Comparison of ENCODE assay signal across 8 cellular contexts in genomic region chr16:1407749-1408148, GRCh38. TPM values are rescaled to one million over a fixed set of nuclear protein-coding genes. Genes with fewer than 3 reads are reported as not detected.
DNase-seq lines count a peak whose midpoint lies in the region; ATAC-seq, FAIRE-seq and TF ChIP-seq lines count a peak whose summit lies in the region.

No MANE protein-coding gene starts in this region.

- H3K4me3 ChIP-seq in OCI-LY7 (ENCODE audit: low read depth, low read length, poor library complexity, severe bottlenecking) (peak overlapping the region; percentile 70), fibroblast of villous mesenchyme (ENCODE audit: low read depth, low read length) (peak overlapping the region; percentile 45), skeletal muscle satellite cell (ENCODE audit: low read length) (peak overlapping the region; percentile 93)

- H3K4me1 ChIP-seq in OCI-LY7 (ENCODE audit: insufficient read depth, low read length, poor library complexity, severe bottlenecking) (peaks cover 10% of the 10 kb centered on the region), skeletal muscle satellite cell (ENCODE audit: control insufficient read depth, insufficient read depth, low read length) (peaks cover 5% of the 10 kb centered on the region)

- H3K9me3 ChIP-seq in OCI-LY7 (ENCODE audit: low read length) = no peaks in the 10 kb centered on the region
- H3K9me3 ChIP-seq in skeletal muscle satellite cell (replicated peaks; ENCODE audit: low read length) = no peaks in the 10 kb centered on the region

- peak; percentile 32 for ATAC-seq in GM19455 (IDR thresholded peaks at IDR 0.05; ENCODE audit: unreplicated experiment)

- TF ChIP-seq CTCF in OCI-LY7 (conservative IDR thresholded peaks at IDR 0.05; ENCODE audit: low read length) = no peak
- no peak for TF ChIP-seq CTCF in fibroblast of villous mesenchyme (IDR thresholded peaks at IDR 0.05; ENCODE audit: insufficient read depth, low read depth, low read length)

- POLR2A ChIA-PET in OCI-LY7 (lab: Charles Lee) = no interaction called here

- H3K4me2 ChIP-seq in OCI-LY7 (ENCODE audit: low read length) = peak overlapping the region; percentile 90
- H3K4me2 ChIP-seq in skeletal muscle satellite cell (ENCODE audit: low read length) = peak overlapping the region; percentile 100

- H2AFZ ChIP-seq in OCI-LY7 (ENCODE audit: low read length) = no peak overlapping the region

- H3K9me2 ChIP-seq in OCI-LY7 (ENCODE audit: insufficient read depth, low read length) = no peaks in the 10 kb centered on the region

- no peak overlapping the region for H3K27ac ChIP-seq in OCI-LY7 (ENCODE audit: low read depth, low read length, poor library complexity, severe bottlenecking)

- DNase-seq in OCI-LY7 (ENCODE audit: low spot score) (no peak), fibroblast of villous mesenchyme (ENCODE audit: low read depth) (peak; percentile 27), GM19239 (ENCODE audit: insufficient read length, low spot score) (no peak), DMS114 treated with DMSO at 0.1 percent for 48 hours (lab: John Stamatoyannopoulos, UW; ENCODE audit: unreplicated experiment) (no peak), mucosa of gallbladder (ENCODE audit: low spot score) (no peak)
- DNase-seq in stimulated activated CD4-positive, alpha-beta T cell treated with anti-CD3 and anti-CD28 coated beads, Interleukin-12 subunit alpha, Interleukin-12 subunit beta, amount 100 ng/mL, for 4 hours = no peak

- intact Hi-C loops in OCI-LY7 (cut with micrococcal nuclease; ENCODE audit: unreplicated experiment) = no loop called here

- FAIRE-seq in GM19239 (lab: Jason Lieb, UNC) = no peak

- H3K9ac ChIP-seq in skeletal muscle satellite cell (ENCODE audit: low read depth, low read length) = peak overlapping the region; percentile 65

- no peaks in the 10 kb centered on the region for H3K27me3 ChIP-seq in skeletal muscle satellite cell (ENCODE audit: control insufficient read depth, insufficient read depth, low read length)

- BruUV-seq in OCI-LY7 (replicated peaks; lab: Mats Ljungman, UMichigan) = no TSS peak

- peaks cover 4% of the 10 kb centered on the region; the same call in 1 of the 2 replicates for H4K20me1 ChIP-seq in OCI-LY7 (ENCODE audit: insufficient read depth, low read length)

- no peaks in the 10 kb centered on the region; the same call in 1 of the 2 replicates for H3K79me2 ChIP-seq in OCI-LY7 (ENCODE audit: insufficient read depth, low read depth, low read length)

- H3K36me3 ChIP-seq in OCI-LY7 (ENCODE audit: insufficient read depth, low read length) = peaks cover 4% of the 10 kb centered on the region
- H3K36me3 ChIP-seq in skeletal muscle satellite cell (ENCODE audit: insufficient read depth, low read length) = no peaks in the 10 kb centered on the region

- CTCF ChIA-PET in OCI-LY7 (lab: Charles Lee; ENCODE audit: unreplicated experiment) = no interaction called here

RNA-seq across cellular contexts. Expression of gene UNKL, which starts 6.8 kb away (rescaled TPM):
- 22.3 and 31.0 TPM in 2 replicates for total RNA-seq in OCI-LY7 (2014; rRNA removed; shearing (Covaris generic))
- total RNA-seq in OCI-LY7 (2022) (33.7 and 61.3 TPM in 2 replicates), fibroblast of villous mesenchyme (7.1 and 7.8 TPM in 2 replicates), mucosa of gallbladder (32.6 TPM)
- 7.1 and 7.4 TPM in 2 replicates for total RNA-seq in skeletal muscle satellite cell (2012; rRNA removed)

RNA-seq across cellular contexts. Expression of gene UQCC4, which starts 12.8 kb away (rescaled TPM):
- 23.2 and 36.4 TPM in 2 replicates for total RNA-seq in OCI-LY7 (2014; rRNA removed; shearing (Covaris generic))
- total RNA-seq in OCI-LY7 (2022) = 16.5 and 17.0 TPM in 2 replicates
- total RNA-seq in fibroblast of villous mesenchyme = 11.7 and 13.9 TPM in 2 replicates
- total RNA-seq in skeletal muscle satellite cell (2012; rRNA removed) = 24.5 and 25.3 TPM in 2 replicates
- 8.7 TPM for total RNA-seq in mucosa of gallbladder

RNA-seq across cellular contexts. Expression of gene PERCC1, which starts 23.1 kb away (rescaled TPM):
- not detected in 2 replicates for total RNA-seq in OCI-LY7 (2014; rRNA removed; shearing (Covaris generic))
- not detected in 2 replicates for total RNA-seq in OCI-LY7 (2022)
- not detected in 2 replicates for total RNA-seq in fibroblast of villous mesenchyme
- total RNA-seq in skeletal muscle satellite cell (2012; rRNA removed) = not detected in 2 replicates
- total RNA-seq in mucosa of gallbladder = not detected

RNA-seq across cellular contexts. Expression of gene CCDC154, which starts 36.6 kb away (rescaled TPM):
- total RNA-seq in OCI-LY7 (2014; rRNA removed; shearing (Covaris generic)) = 0.46 and 0.85 TPM in 2 replicates
- total RNA-seq in OCI-LY7 (2022) (1.1 and 2.5 TPM in 2 replicates), fibroblast of villous mesenchyme (under 0.01 TPM in 2 replicates), mucosa of gallbladder (3.6 TPM)
- total RNA-seq in skeletal muscle satellite cell (2012; rRNA removed) = 0.25 and 1.1 TPM in 2 replicates

RNA-seq across cellular contexts. Expression of gene GNPTG, which starts 56.0 kb away (rescaled TPM):
- 21.3 and 22.5 TPM in 2 replicates for total RNA-seq in OCI-LY7 (2014; rRNA removed; shearing (Covaris generic))
- total RNA-seq in OCI-LY7 (2022) = 24.1 and 26.6 TPM in 2 replicates
- 25.1 and 26.3 TPM in 2 replicates for total RNA-seq in fibroblast of villous mesenchyme
- total RNA-seq in skeletal muscle satellite cell (2012; rRNA removed) = 27.1 and 47.0 TPM in 2 replicates
- 86.6 TPM for total RNA-seq in mucosa of gallbladder
